Comparison of ENCODE assay signal across 27 cellular contexts in the genomic region with DNA sequence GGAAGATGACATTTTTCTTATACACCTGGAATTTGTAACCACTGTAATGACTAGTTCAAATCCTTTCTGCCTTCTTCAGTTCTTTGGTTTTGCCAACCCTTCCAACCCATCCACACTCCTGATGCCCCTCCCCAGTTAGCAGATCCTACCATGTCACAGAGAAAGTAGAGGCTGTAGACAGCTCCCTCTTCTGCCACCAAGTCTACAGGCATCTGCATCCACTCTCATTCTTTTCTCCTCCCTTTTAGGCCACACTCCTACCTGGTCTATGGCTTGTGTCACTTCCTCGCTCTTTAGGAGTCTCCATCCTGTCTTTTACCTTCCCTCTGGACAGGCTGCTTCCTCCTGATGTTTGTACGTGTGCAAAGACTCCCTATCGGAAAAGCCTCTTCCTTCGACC.
"Had no signal": no experiment of that assay in that cellular context is flagged by ENCODE, and none has a peak within 500 bp of the region (broad histone marks: within the 10 kb centered on the region; RNA-seq: fewer than 3 reads in every experiment).

No MANE protein-coding gene starts in this region.

- H3K4me3 ChIP-seq: colonic mucosa, gastrocnemius medialis, heart left ventricle, hepatocyte, lung, ovary, psoas muscle, skin epidermis, spleen, stomach, testis, tibial artery had no signal

- DNase-seq: colonic mucosa; dermis blood vessel endothelial cell; effector memory CD8-positive, alpha-beta T cell; foreskin fibroblast; gastrocnemius medialis; heart left ventricle; kidney; natural killer cell; occipital lobe; ovary; posterior cingulate gyrus; psoas muscle; right cardiac atrium; spleen; stimulated activated CD4-positive, alpha-beta T cell treated with anti-CD3 and anti-CD28 coated beads, Interleukin-4, amount 100 ng/mL, for 4 hours; stimulated activated naive CD4-positive, alpha-beta T cell; stomach; testis; tibial artery had no signal

- FAIRE-seq: kidney had no signal

- H3K27ac Mint-ChIP-seq: effector memory CD8-positive, alpha-beta T cell; memory B cell; natural killer cell; type B pancreatic cell had no signal

- H3K9me3 Mint-ChIP-seq: effector memory CD8-positive, alpha-beta T cell; memory B cell; natural killer cell; type B pancreatic cell had no signal

- H3K36me3 ChIP-seq: colonic mucosa, gastrocnemius medialis, heart left ventricle, ovary, spleen, stomach, tibial artery had no signal

- H3K27ac ChIP-seq: colonic mucosa, epithelial cell of prostate, gastrocnemius medialis, heart left ventricle, hepatocyte, ovary, psoas muscle, skin epidermis, spleen, stomach, testis, tibial artery had no signal

- H3K27me3 ChIP-seq: colonic mucosa, gastrocnemius medialis, heart left ventricle, hepatocyte, ovary, spleen, stomach, testis, tibial artery had no signal

- H2AFZ ChIP-seq: hepatocyte had no signal

- H3K4me3 Mint-ChIP-seq: effector memory CD8-positive, alpha-beta T cell; memory B cell; natural killer cell; type B pancreatic cell had no signal

- H3K79me2 ChIP-seq: hepatocyte had no signal

- H3K4me2 ChIP-seq: hepatocyte had no signal

- ATAC-seq: effector memory CD8-positive, alpha-beta T cell; esophagus mucosa; gastrocnemius medialis; heart left ventricle; left lobe of liver; natural killer cell; psoas muscle; right cardiac atrium had no signal

- H3K4me1 ChIP-seq: colonic mucosa, gastrocnemius medialis, psoas muscle, testis, tibial artery had no signal

- H3K9me3 ChIP-seq: colonic mucosa, gastrocnemius medialis, heart left ventricle, ovary, psoas muscle, spleen, stomach, testis, tibial artery had no signal

- H3K27me3 Mint-ChIP-seq: memory B cell, type B pancreatic cell had no signal

- H3K36me3 Mint-ChIP-seq: memory B cell, natural killer cell, type B pancreatic cell had no signal
